8 cellular contexts compared by ENCODE assay signal in genomic region chr2:25673170-25674002, GRCh38. TPM values are rescaled to one million over a fixed set of nuclear protein-coding genes. Genes with fewer than 3 reads are reported as not detected.
DNase-seq lines count a peak whose midpoint lies in the region; ATAC-seq, FAIRE-seq and TF ChIP-seq lines count a peak whose summit lies in the region.

Gene DTNB, minus strand, starts transcription at chr2:25673577. Its CDS starts 20,917 bp downstream, at chr2:25652660.

- no peaks in the 10 kb centered on the region for H3K9me1 ChIP-seq in endothelial cell of umbilical vein (replicated peaks; ENCODE audit: control insufficient read depth, extremely low read depth, insufficient read depth, low read length)

- peak within 1 kb of the TSS; percentile 71 for H3K9ac ChIP-seq in endothelial cell of umbilical vein (replicated peaks; ENCODE audit: extremely low read depth, insufficient read depth, low read length)

- H3K4me2 ChIP-seq in endothelial cell of umbilical vein (ENCODE audit: insufficient read depth, low read length): peak within 1 kb of the TSS; percentile 94

- POLR2A ChIA-PET in endothelial cell of umbilical vein (lab: Charles Lee): interaction anchor here (1.8 kb wide), 1 partner anchor 56 kb away, joined by 4 read pairs; no protein-coding TSS in a partner anchor

- TF ChIP-seq POLR2A in endothelial cell of umbilical vein (IDR thresholded peaks at IDR 0.05; ENCODE audit: low read depth, low read length): peak; percentile 66

- CTCF ChIA-PET in activated CD8-positive, alpha-beta memory T cell treated with anti-CD3 and anti-CD28 coated beads, Interleukin-2, amount 10 ng/mL, durations not matched to agents 7 days and 5 days (lab: Charles Lee): interaction anchor here (1.0 to 3.5 kb wide), 6 partner anchors 27 to 697 kb away, joined by 3 to 20 read pairs (median 5); partner anchors contain the start of gene ASXL2
- CTCF ChIA-PET in endothelial cell of umbilical vein (lab: Charles Lee): interaction anchor here (0.5 to 3.6 kb wide), 6 partner anchors 9 to 311 kb away, joined by 3 to 38 read pairs (median 10); no protein-coding TSS in a partner anchor

- dilution Hi-C loops in endothelial cell of umbilical vein (cut with MboI; ENCODE audit: extremely low pct_ligation_motif_present, low sequenced_read_pairs): no loop called here

- peaks cover 2% of the 10 kb centered on the region for H3K36me3 Mint-ChIP-seq in activated CD8-positive, alpha-beta memory T cell treated with anti-CD3 and anti-CD28 coated beads, Interleukin-2, amount 10 ng/mL, durations not matched to agents 7 days and 5 days

- no peaks in the 10 kb centered on the region for H3K36me3 ChIP-seq in endothelial cell of umbilical vein (ENCODE audit: control insufficient read depth in 2 of 2, extremely low read depth in 1 of 2, insufficient read depth in 2 of 2, low read length in 2 of 2)

- H3K4me3 ChIP-seq in endothelial cell of umbilical vein (replicated peaks in 1 of 3; ENCODE audit: insufficient read depth in 1 of 3, low read depth in 1 of 3, low read length in 3 of 3) (peak within 1 kb of the TSS; percentile 23 to 92 (median 66)), mononuclear cell (ENCODE audit: low read length) (peak within 1 kb of the TSS; percentile 82)

- H3K9me3 ChIP-seq in endothelial cell of umbilical vein (replicated peaks; ENCODE audit: control insufficient read depth, insufficient read depth, low read length) (no peaks in the 10 kb centered on the region), mononuclear cell (ENCODE audit: low read depth, low read length) (no peaks in the 10 kb centered on the region)

- H3K4me1 ChIP-seq in endothelial cell of umbilical vein (ENCODE audit: control insufficient read depth, extremely low read depth, insufficient read depth, low read length) (peaks cover 7% of the 10 kb centered on the region), mononuclear cell (ENCODE audit: insufficient read depth, low read length) (peaks cover 22% of the 10 kb centered on the region)

- intact Hi-C loops in endothelial cell of umbilical vein (cut with micrococcal nuclease): loop anchor here (2.0 kb wide), 2 partner anchors 25 to 205 kb away; partner anchors contain the start of gene ASXL2

- H3K4me1 Mint-ChIP-seq in activated CD8-positive, alpha-beta memory T cell treated with anti-CD3 and anti-CD28 coated beads, Interleukin-2, amount 10 ng/mL, durations not matched to agents 7 days and 5 days: peaks cover 27% of the 10 kb centered on the region

- peak within 1 kb of the TSS; percentile 80 for H3K4me3 Mint-ChIP-seq in activated CD8-positive, alpha-beta memory T cell treated with anti-CD3 and anti-CD28 coated beads, Interleukin-2, amount 10 ng/mL, durations not matched to agents 7 days and 5 days

- BruUV-seq in endothelial cell of umbilical vein (replicated peaks; lab: Mats Ljungman, UMichigan): no TSS peak

- no peak for TF ChIP-seq CTCF in endothelial cell of umbilical vein (IDR thresholded peaks at IDR 0.05; ENCODE audit: extremely low read depth in 1 of 2, insufficient read depth in 1 of 2, low read depth in 1 of 2, low read length in 2 of 2)

- H3K27ac ChIP-seq in endothelial cell of umbilical vein (ENCODE audit: insufficient read depth, low read depth, low read length): no peak within 1 kb of the TSS

- peak in 12 of 14 donors; percentile 38 to 85 (median 70) for DNase-seq in C1 segment of cervical spinal cord (lab: John Stamatoyannopoulos, UW)
- DNase-seq in GM19238 (ENCODE audit: insufficient read length, low spot score): peak; percentile 81
- peak; percentile 46 for DNase-seq in NOMO-1 treated with dmso at 0.1 percent for 144 hours (lab: John Stamatoyannopoulos, UW; ENCODE audit: unreplicated experiment)
- peak; percentile 82 for DNase-seq in activated CD8-positive, alpha-beta memory T cell treated with anti-CD3 and anti-CD28 coated beads, Interleukin-2, amount 10 ng/mL, durations not matched to agents 7 days and 5 days
- DNase-seq in endothelial cell of umbilical vein (ENCODE audit: low read depth, low spot score): peak; percentile 64
- peak; percentile 54 to 73 for DNase-seq in stimulated activated CD8-positive, alpha-beta memory T cell treated with anti-CD3 and anti-CD28 coated beads, Interleukin-2, amount 100 ng/mL, for 48 hours (ENCODE audit: low read depth in 2 of 2)

- peaks cover 22% of the 10 kb centered on the region for H3K27me3 Mint-ChIP-seq in activated CD8-positive, alpha-beta memory T cell treated with anti-CD3 and anti-CD28 coated beads, Interleukin-2, amount 10 ng/mL, durations not matched to agents 7 days and 5 days

- H3K79me2 ChIP-seq in endothelial cell of umbilical vein (ENCODE audit: control insufficient read depth, insufficient read depth, low read length): peaks cover 2% of the 10 kb centered on the region

- H3K27me3 ChIP-seq in endothelial cell of umbilical vein (ENCODE audit: control insufficient read depth in 2 of 2, insufficient read depth in 2 of 2, low read length in 2 of 2) (peaks cover 0 to 4% of the 10 kb centered on the region in 2 experiments), mononuclear cell (ENCODE audit: insufficient read depth, low read length) (no peaks in the 10 kb centered on the region)

- H2AFZ ChIP-seq in endothelial cell of umbilical vein (ENCODE audit: low read depth, low read length): peak within 1 kb of the TSS; percentile 79

- peak within 1 kb of the TSS; percentile 69 for H3K27ac Mint-ChIP-seq in activated CD8-positive, alpha-beta memory T cell treated with anti-CD3 and anti-CD28 coated beads, Interleukin-2, amount 10 ng/mL, durations not matched to agents 7 days and 5 days

- FAIRE-seq in endothelial cell of umbilical vein (lab: Jason Lieb, UNC): peak; percentile 47

- H3K9me3 Mint-ChIP-seq in activated CD8-positive, alpha-beta memory T cell treated with anti-CD3 and anti-CD28 coated beads, Interleukin-2, amount 10 ng/mL, durations not matched to agents 7 days and 5 days (ENCODE audit: low read depth): no peaks in the 10 kb centered on the region

- no peaks in the 10 kb centered on the region for H4K20me1 ChIP-seq in endothelial cell of umbilical vein (replicated peaks; ENCODE audit: control insufficient read depth, extremely low read depth, insufficient read depth, low read length)

- peak; percentile 37 for ATAC-seq in HG03378 (IDR thresholded peaks at IDR 0.05; ENCODE audit: unreplicated experiment)
- ATAC-seq in activated CD8-positive, alpha-beta memory T cell treated with anti-CD3 and anti-CD28 coated beads, Interleukin-2, amount 10 ng/mL, durations not matched to agents 7 days and 5 days: peak; percentile 84

TF ChIP-seq in endothelial cell of umbilical vein, 7 proteins besides CTCF, POLR2A, EP300 and RAD21:
- TF ChIP-seq FOS (IDR thresholded peaks at IDR 0.05; ENCODE audit: borderline replicate concordance, insufficient read depth, low read length): no peak
- TF ChIP-seq MAX (IDR thresholded peaks at IDR 0.05; ENCODE audit: insufficient read depth, insufficient read length): no peak
- peak; percentile 48 for TF ChIP-seq POLR2AphosphoS5 (IDR thresholded peaks at IDR 0.05; ENCODE audit: insufficient read depth, low read depth, low read length)
- no peak for TF ChIP-seq JUN (IDR thresholded peaks at IDR 0.05; ENCODE audit: borderline replicate concordance, insufficient read depth, insufficient read length, low read depth)
- no peak for TF ChIP-seq GATA2 (IDR thresholded peaks at IDR 0.05; ENCODE audit: insufficient read depth, insufficient read length, low read depth, low read length)
- peak; percentile 22 for TF ChIP-seq EZH2 (IDR thresholded peaks at IDR 0.05; ENCODE audit: borderline replicate concordance, low read depth, low read length, severe bottlenecking)
- no peak for TF ChIP-seq MYC (IDR thresholded peaks at IDR 0.05; ENCODE audit: low read depth, low read length)

RNA-seq across cellular contexts. Expression of gene DTNB, which starts in this region (rescaled TPM):
- total RNA-seq in activated CD8-positive, alpha-beta memory T cell treated with anti-CD3 and anti-CD28 coated beads, Interleukin-2, amount 10 ng/mL, durations not matched to agents 7 days and 5 days: 10 to 100 TPM; 23.7 to 49.8 TPM
- total RNA-seq in endothelial cell of umbilical vein (13.9 and 17.0 TPM in 2 replicates), mononuclear cell (18.3 TPM)
- 11.0 and 11.5 TPM in 2 replicates for polyA plus RNA-seq in endothelial cell of umbilical vein
- 9.1 and 9.6 TPM in 2 replicates for polyA plus RNA-seq in endothelial cell of umbilical vein (2011; cell fraction: cytosol; rRNA removed)
- polyA plus RNA-seq in endothelial cell of umbilical vein (2011; cell fraction: nucleus; rRNA removed): 17.7 and 18.8 TPM in 2 replicates
- 11.6 and 13.6 TPM in 2 replicates for polyA plus RNA-seq in endothelial cell of umbilical vein (2012)
- 25.4 and 28.8 TPM in 2 replicates for polyA minus RNA-seq in endothelial cell of umbilical vein
- 10.8 TPM for polyA minus RNA-seq in endothelial cell of umbilical vein (2011; cell fraction: cytosol; rRNA and poly(A)+ RNA removed)
- 37.2 and 68.2 TPM in 2 replicates for polyA minus RNA-seq in endothelial cell of umbilical vein (2011; cell fraction: nucleus; rRNA and poly(A)+ RNA removed)
